In the genomic region with DNA sequence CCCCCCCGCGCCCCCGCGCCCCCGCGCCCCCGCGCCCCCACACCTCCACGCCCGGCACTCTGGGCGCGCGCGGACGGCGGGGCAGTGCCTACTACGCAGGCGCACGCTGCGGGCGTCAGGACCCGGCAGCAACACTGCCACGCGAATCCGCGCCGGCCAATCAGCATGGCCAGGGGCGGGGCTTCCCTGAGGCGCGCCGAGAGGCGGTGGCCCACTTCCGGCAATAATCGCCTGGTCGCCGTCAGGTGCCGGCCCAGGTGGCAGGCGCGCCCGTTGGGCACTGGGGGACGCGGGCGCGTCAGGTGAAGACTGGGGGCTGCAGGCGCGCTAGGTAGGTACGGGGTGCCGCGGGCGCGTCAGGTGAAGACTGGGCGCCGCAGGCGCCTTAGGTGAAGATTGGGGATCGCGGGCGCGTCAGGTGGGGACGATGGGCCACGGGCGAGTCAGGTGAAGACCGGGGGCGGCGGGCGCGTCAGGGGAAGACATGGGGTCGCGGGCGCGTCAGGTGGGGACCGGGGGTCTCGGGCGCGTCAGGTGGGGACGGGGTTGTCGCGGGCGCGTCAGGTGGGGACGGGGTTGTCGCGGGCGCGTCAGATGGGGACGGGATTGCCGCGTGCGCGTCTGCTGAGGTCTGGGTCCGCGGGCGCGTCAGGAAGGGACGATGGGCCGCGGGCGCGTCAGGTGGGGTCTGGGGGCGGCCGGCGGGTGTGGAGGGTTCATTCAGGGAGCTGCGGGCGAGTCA, we compare ENCODE assay signal across 8 cellular contexts.
DNase-seq lines count a peak whose midpoint lies in the region; ATAC-seq and TF ChIP-seq lines count a peak whose summit lies in the region.

No MANE protein-coding gene starts in this region.

- no peaks in the 10 kb centered on the region for H3K27me3 Mint-ChIP-seq in activated naive CD4-positive, alpha-beta T cell treated with anti-CD3 and anti-CD28 coated beads for 36 hours (ENCODE audit: low read depth)

- H3K36me3 ChIP-seq in GM06990 (ENCODE audit: control insufficient read depth, insufficient read depth, low read length), result no peaks in the 10 kb centered on the region
- no peaks in the 10 kb centered on the region for H3K36me3 ChIP-seq in osteoblast (ENCODE audit: insufficient read depth, low read length)
- H3K36me3 ChIP-seq in thoracic aorta, result no peaks in the 10 kb centered on the region

- H4K20me1 ChIP-seq in osteoblast (ENCODE audit: insufficient read depth, low read length), result no peaks in the 10 kb centered on the region

- no peaks in the 10 kb centered on the region for H3K36me3 Mint-ChIP-seq in activated naive CD4-positive, alpha-beta T cell treated with anti-CD3 and anti-CD28 coated beads for 36 hours (ENCODE audit: low read depth)

- peak overlapping the region; percentile 55 for H3K4me2 ChIP-seq in osteoblast (ENCODE audit: insufficient read depth, low read length)

- H3K4me3 ChIP-seq in GM06990 (replicated peaks; ENCODE audit: low read depth, low read length) (peak overlapping the region; percentile 81), HFF-Myc (replicated peaks; ENCODE audit: low read depth, low read length) (peak overlapping the region; percentile 52), osteoblast (ENCODE audit: insufficient read depth, low read length) (peak overlapping the region; percentile 86), thoracic aorta (peak overlapping the region; percentile 100)

- H3K79me2 ChIP-seq in osteoblast (ENCODE audit: insufficient read depth, low read length), result no peaks in the 10 kb centered on the region

- peak overlapping the region; percentile 81 for H2AFZ ChIP-seq in osteoblast (ENCODE audit: low read length)

- peaks cover 34% of the 10 kb centered on the region for H3K4me1 Mint-ChIP-seq in activated naive CD4-positive, alpha-beta T cell treated with anti-CD3 and anti-CD28 coated beads for 36 hours (ENCODE audit: low read depth)

- peaks cover 8% of the 10 kb centered on the region for H3K4me1 ChIP-seq in osteoblast (ENCODE audit: insufficient read depth, low read length)
- H3K4me1 ChIP-seq in thoracic aorta (ENCODE audit: control insufficient read depth in 1 of 2, low read depth in 2 of 2), result peaks cover 5 to 12% of the 10 kb centered on the region in 2 donors

- intact Hi-C loops in activated naive CD4-positive, alpha-beta T cell treated with anti-CD3 and anti-CD28 coated beads for 36 hours (cut with micrococcal nuclease), result loop anchor here (1.0 to 5.0 kb wide), 2 partner anchors 56 to 207 kb away; no protein-coding TSS in a partner anchor

- DNase-seq in GM06990 (ENCODE audit: extremely low read depth, insufficient read length) (peak; percentile 91), HFF-Myc (ENCODE audit: extremely low read depth, low read depth) (peak; percentile 44), MV-4-11 (lab: John Stamatoyannopoulos, UW) (peak; percentile 84), SK-MEL-5 (ENCODE audit: low read depth, low spot score) (peak; percentile 82), glomerular visceral epithelial cell (ENCODE audit: extremely low spot score) (peak; percentile 90), osteoblast (ENCODE audit: insufficient read length, low spot score, missing footprints) (peak; percentile 99), thoracic aorta (ENCODE audit: low spot score) (peak; percentile 55)
- peak; percentile 93 for DNase-seq in activated naive CD4-positive, alpha-beta T cell treated with anti-CD3 and anti-CD28 coated beads for 36 hours

- peak overlapping the region; percentile 87 for H3K4me3 Mint-ChIP-seq in activated naive CD4-positive, alpha-beta T cell treated with anti-CD3 and anti-CD28 coated beads for 36 hours

- H3K27me3 ChIP-seq in GM06990 (replicated peaks; ENCODE audit: control insufficient read depth, insufficient read depth, low read length), result no peaks in the 10 kb centered on the region
- no peaks in the 10 kb centered on the region for H3K27me3 ChIP-seq in osteoblast (ENCODE audit: insufficient read depth, low read length)
- no peaks in the 10 kb centered on the region for H3K27me3 ChIP-seq in thoracic aorta (replicated peaks; ENCODE audit: insufficient read depth)

- peak overlapping the region; percentile 46 for H3K27ac Mint-ChIP-seq in activated naive CD4-positive, alpha-beta T cell treated with anti-CD3 and anti-CD28 coated beads for 36 hours

- CTCF ChIA-PET in activated naive CD4-positive, alpha-beta T cell treated with anti-CD3 and anti-CD28 coated beads for 36 hours (lab: Charles Lee), result no interaction called here

- peak; percentile 88 for ATAC-seq in thoracic aorta (ENCODE audit: insufficient number of reproducible peaks, low FRiP score, low read depth)

- in situ Hi-C loops in SK-MEL-5 (cut with HindIII; ENCODE audit: low pct_unique_long_range_greater_than_20kb, low sequenced_read_pairs), result no loop called here

- H3K9me3 ChIP-seq in osteoblast (ENCODE audit: low read depth, low read length) (no peaks in the 10 kb centered on the region), thoracic aorta (no peaks in the 10 kb centered on the region)

- H3K27ac ChIP-seq in osteoblast (ENCODE audit: low read depth, low read length) (no peak overlapping the region), thoracic aorta (peak overlapping the region in 1 of 2 donors; percentile 59)

- no peak for TF ChIP-seq CTCF in GM06990 (IDR thresholded peaks at IDR 0.05; ENCODE audit: insufficient read depth, low read length, poor library complexity, severe bottlenecking)
- TF ChIP-seq CTCF in HFF-Myc (IDR thresholded peaks at IDR 0.05; ENCODE audit: low read depth, low read length, missing control alignments), result no peak
- TF ChIP-seq CTCF in osteoblast (IDR thresholded peaks at IDR 0.05; ENCODE audit: extremely low read depth, low read depth, low read length), result no peak
- no peak for TF ChIP-seq CTCF in thoracic aorta (IDR thresholded peaks at IDR 0.05)

- no peaks in the 10 kb centered on the region for H3K9me3 Mint-ChIP-seq in activated naive CD4-positive, alpha-beta T cell treated with anti-CD3 and anti-CD28 coated beads for 36 hours

Comparison
In these comparisons a context has a peak if more than half of its experiments do, and no peak if none do; other contexts are left out.
1. DNase-seq: peak in every context shown above with its lines; median percentile 99 in osteoblast; 93 in activated naive CD4-positive, alpha-beta T cell treated with anti-CD3 and anti-CD28 coated beads for 36 hours; 91 in GM06990; 90 in glomerular visceral epithelial cell; 84 in MV-4-11; 82 in SK-MEL-5; 55 in thoracic aorta; 44 in HFF-Myc.